ENCODE assay signal across 8 cellular contexts in the genomic region with DNA sequence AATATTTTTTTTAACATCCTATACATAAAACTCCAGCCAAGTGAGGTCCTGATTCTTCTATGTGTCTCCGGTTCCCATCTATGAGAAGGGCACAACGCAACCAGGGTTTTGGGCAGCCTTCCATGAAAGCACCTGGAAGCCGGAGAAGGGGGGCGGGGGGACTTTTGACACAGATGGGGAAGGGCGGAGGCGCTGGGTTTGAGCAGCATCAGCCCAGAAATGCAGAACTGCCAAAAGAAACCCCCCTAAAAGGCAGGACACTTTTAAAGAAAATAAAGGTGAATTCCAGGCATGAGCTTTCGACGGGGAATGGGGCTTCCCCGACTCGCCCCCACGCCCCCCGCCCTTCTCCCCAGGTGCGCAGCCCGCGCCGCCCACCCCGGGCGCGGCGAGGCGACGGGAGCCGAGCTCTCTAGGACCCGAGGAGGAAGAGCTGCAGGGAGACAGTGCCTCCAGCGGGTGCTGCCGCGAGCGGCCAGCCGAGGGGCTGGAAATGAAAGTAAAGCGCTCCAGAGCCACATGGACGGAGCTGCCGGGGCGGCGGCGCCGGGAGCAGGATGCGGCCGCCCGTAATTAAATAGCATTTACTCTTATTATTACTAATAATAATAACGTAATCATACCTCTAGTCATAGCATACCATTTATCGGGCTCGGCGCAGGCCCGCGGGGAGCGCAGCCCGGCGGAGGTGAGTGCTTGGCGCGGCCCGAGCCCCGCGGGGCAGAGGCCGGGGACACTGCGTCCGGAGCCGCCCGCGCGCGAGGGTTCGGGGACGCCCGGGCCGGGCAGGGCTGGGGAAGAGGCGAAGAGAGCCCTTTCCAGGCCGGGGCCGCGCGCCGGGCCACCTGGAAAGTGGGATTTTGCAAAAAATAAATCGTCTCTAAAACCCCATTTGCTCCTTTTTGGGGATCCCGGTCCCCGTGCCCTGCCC.
DNase-seq lines count a peak whose midpoint lies in the region; ATAC-seq and TF ChIP-seq lines count a peak whose summit lies in the region.

A gene with protein sequence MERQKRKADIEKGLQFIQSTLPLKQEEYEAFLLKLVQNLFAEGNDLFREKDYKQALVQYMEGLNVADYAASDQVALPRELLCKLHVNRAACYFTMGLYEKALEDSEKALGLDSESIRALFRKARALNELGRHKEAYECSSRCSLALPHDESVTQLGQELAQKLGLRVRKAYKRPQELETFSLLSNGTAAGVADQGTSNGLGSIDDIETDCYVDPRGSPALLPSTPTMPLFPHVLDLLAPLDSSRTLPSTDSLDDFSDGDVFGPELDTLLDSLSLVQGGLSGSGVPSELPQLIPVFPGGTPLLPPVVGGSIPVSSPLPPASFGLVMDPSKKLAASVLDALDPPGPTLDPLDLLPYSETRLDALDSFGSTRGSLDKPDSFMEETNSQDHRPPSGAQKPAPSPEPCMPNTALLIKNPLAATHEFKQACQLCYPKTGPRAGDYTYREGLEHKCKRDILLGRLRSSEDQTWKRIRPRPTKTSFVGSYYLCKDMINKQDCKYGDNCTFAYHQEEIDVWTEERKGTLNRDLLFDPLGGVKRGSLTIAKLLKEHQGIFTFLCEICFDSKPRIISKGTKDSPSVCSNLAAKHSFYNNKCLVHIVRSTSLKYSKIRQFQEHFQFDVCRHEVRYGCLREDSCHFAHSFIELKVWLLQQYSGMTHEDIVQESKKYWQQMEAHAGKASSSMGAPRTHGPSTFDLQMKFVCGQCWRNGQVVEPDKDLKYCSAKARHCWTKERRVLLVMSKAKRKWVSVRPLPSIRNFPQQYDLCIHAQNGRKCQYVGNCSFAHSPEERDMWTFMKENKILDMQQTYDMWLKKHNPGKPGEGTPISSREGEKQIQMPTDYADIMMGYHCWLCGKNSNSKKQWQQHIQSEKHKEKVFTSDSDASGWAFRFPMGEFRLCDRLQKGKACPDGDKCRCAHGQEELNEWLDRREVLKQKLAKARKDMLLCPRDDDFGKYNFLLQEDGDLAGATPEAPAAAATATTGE (plus strand): TSS at position 441 of the 931 bp plus-strand sequence. CDS start 19,136 bp downstream, outside the sequence.

- POLR2A ChIA-PET in AG04449 (lab: Yijun Ruan, JAX): interaction anchor here (0.7 to 1.2 kb wide), 4 partner anchors 10 to 146 kb away, joined by 3 to 7 read pairs (median 4); a partner anchor contains a TSS

- TF ChIP-seq CTCF in AG04449 (IDR thresholded peaks at IDR 0.05; ENCODE audit: insufficient read depth, low read length, missing control alignments): peak; percentile 75

- CTCF ChIA-PET in AG04449 (lab: Yijun Ruan, JAX): interaction anchor here (0.7 to 1.8 kb wide), 5 partner anchors 9 to 37 kb away, joined by 3 to 6 read pairs (median 5); no protein-coding TSS in a partner anchor

- H3K4me3 ChIP-seq in AG04449 (ENCODE audit: low read depth, low read length): peak within 1 kb of the TSS; percentile 73

- ATAC-seq in GM18867 (IDR thresholded peaks at IDR 0.05; ENCODE audit: unreplicated experiment) (peak; percentile 90), HG03097 (IDR thresholded peaks at IDR 0.05; ENCODE audit: low FRiP score, unreplicated experiment) (peak; percentile 71)

- peak within 1 kb of the TSS; percentile 64 for H3K27ac ChIP-seq in caudate nucleus (ENCODE audit: low read depth, low read length)

- DNase-seq in AG04449 (ENCODE audit: low read depth, low spot score) (no peak), NCI-H2196 treated with DMSO at 0.1 percent for 48 hours (lab: John Stamatoyannopoulos, UW; ENCODE audit: unreplicated experiment) (peak; percentile 80), caudate nucleus (lab: John Stamatoyannopoulos, UW) (peak in 60 of 61 donors; percentile 22 to 88 (median 66)), islet precursor cell (peak; percentile 92)
- DNase-seq in activated CD4-positive, CD25-positive, alpha-beta regulatory T cell (lab: John Stamatoyannopoulos, UW): peak; percentile 60 to 71 (median 66)
- peak; percentile 64 to 77 (median 69) for DNase-seq in stimulated activated CD4-positive, alpha-beta T cell treated with anti-CD3 and anti-CD28 coated beads, Interleukin-12 subunit alpha, Interleukin-12 subunit beta, amount 100 ng/mL, for 48 hours (ENCODE audit: low read depth in 2 of 3, low spot score in 1 of 3)
